8 cellular contexts compared by ENCODE assay signal in the genomic region with DNA sequence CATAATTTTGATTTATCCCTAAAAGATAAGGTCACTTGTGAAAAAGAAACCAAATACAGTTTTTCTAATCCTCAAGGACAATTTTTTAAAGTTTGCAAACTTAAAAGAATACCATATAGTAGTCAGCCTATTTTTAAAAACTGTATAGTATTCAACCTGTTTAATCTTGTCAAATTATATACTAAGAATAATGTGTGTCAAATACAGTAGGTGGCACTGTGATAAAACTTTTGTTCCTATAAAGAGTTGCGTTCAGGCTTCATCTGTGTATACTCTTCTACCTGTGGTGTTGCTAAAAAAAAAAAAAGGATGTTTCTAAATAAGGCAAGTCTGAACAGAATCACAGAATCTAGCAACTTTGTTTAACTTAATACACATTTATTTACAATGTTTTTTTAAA.
DNase-seq lines count a peak whose midpoint lies in the region; ATAC-seq, FAIRE-seq and TF ChIP-seq lines count a peak whose summit lies in the region.

No MANE protein-coding gene starts in this region.

- H3K27me3 ChIP-seq in pancreas, result no peaks in the 10 kb centered on the region

- H3K27me3 Mint-ChIP-seq in CD14-positive monocyte (ENCODE audit: low read depth in 3 of 3), result no peaks in the 10 kb centered on the region

- TF ChIP-seq CTCF in pancreas (IDR thresholded peaks at IDR 0.05) (no peak), CD14-positive monocyte (IDR thresholded peaks at IDR 0.05) (no peak)

- peaks cover 3 to 17% of the 10 kb centered on the region in 2 donors for H3K36me3 Mint-ChIP-seq in CD14-positive monocyte

- H3K4me3 Mint-ChIP-seq in CD14-positive monocyte, result no peak overlapping the region

- no peak overlapping the region for H3K4me3 ChIP-seq in pancreas

- H3K4me1 Mint-ChIP-seq in CD14-positive monocyte, result no peaks in the 10 kb centered on the region

- no peaks in the 10 kb centered on the region for H3K36me3 ChIP-seq in pancreas

- 58 to 66% methylated on average over 1 of the region's 1 CpG for WGBS in pancreas, 2 donors

- H3K9me3 ChIP-seq in pancreas, result no peaks in the 10 kb centered on the region

- no peaks in the 10 kb centered on the region for H3K4me1 ChIP-seq in pancreas

- peak; percentile 8 for DNase-seq in DMS153 treated with DMSO at 0.1 percent for 48 hours (lab: John Stamatoyannopoulos, UW; ENCODE audit: unreplicated experiment)
- no peak for DNase-seq in DMS153 (lab: John Stamatoyannopoulos, UW)
- DNase-seq in NCI-H1694 (lab: John Stamatoyannopoulos, UW), result peak; percentile 19
- DNase-seq in cerebellar cortex (ENCODE audit: low spot score), result peak; percentile 12
- DNase-seq in pancreas, result no peak
- no peak for DNase-seq in CD14-positive monocyte (ENCODE audit: low spot score)
- DNase-seq in COLO668 (lab: John Stamatoyannopoulos, UW; ENCODE audit: unreplicated experiment), result no peak
- no peak for DNase-seq in SHP77 treated with DMSO at 0.1 percent for 48 hours (lab: John Stamatoyannopoulos, UW)

- intact Hi-C loops in pancreas (cut with DNase I) (no loop called here), CD14-positive monocyte (cut with micrococcal nuclease) (loop anchor here in 1 of 2 donors (5.0 kb wide), 1 partner anchor 657 kb away; no protein-coding TSS in a partner anchor)

- no peak overlapping the region for H3K27ac ChIP-seq in pancreas

- peak; percentile 94 for FAIRE-seq in pancreas (lab: Jason Lieb, UNC)

- H3K27ac Mint-ChIP-seq in CD14-positive monocyte, result no peak overlapping the region

- H3K9me3 Mint-ChIP-seq in CD14-positive monocyte, result peaks cover 0 to 2% (median 0%) of the 10 kb centered on the region in 7 donors

- peak in 1 of 4 donors; percentile 46 for ATAC-seq in pancreas

Comparison
In these comparisons a context has a peak if more than half of its experiments do, and no peak if none do; other contexts are left out.
1. DNase-seq: peak in DMS153 treated with DMSO at 0.1 percent for 48 hours (single experiment), NCI-H1694 (single experiment) and cerebellar cortex (single experiment); none in DMS153 (single experiment), pancreas (0 of 6), CD14-positive monocyte (single experiment), COLO668 (single experiment) and SHP77 treated with DMSO at 0.1 percent for 48 hours (single experiment).